In genomic region chr2:222982909-222983265, GRCh38 we compare ENCODE assay signal across 16 cellular contexts.
"Had no signal": no experiment of that assay in that cellular context is flagged by ENCODE, and none has a peak within 500 bp of the region (broad histone marks: within the 10 kb centered on the region; RNA-seq: fewer than 3 reads in every experiment).

No MANE protein-coding gene starts in this region.

- ATAC-seq: activated T-cell treated with anti-CD3 and anti-CD28 coated beads, Interleukin-2, amount 50 U/mL, for 4 hours; esophagus mucosa; left cardiac atrium; naive thymus-derived CD8-positive, alpha-beta T cell; stimulated activated effector memory CD8-positive, alpha-beta T cell treated with anti-CD3 and anti-CD28 coated beads, Interleukin-12 subunit alpha, Interleukin-12 subunit beta, amount 100 ng/mL, for 72 hours had no signal

- H3K9me3 Mint-ChIP-seq: stimulated activated effector memory CD8-positive, alpha-beta T cell treated with anti-CD3 and anti-CD28 coated beads, Interleukin-12 subunit alpha, Interleukin-12 subunit beta, amount 100 ng/mL, for 72 hours had no signal

- H3K36me3 ChIP-seq: neutrophil, thoracic aorta had no signal

- H3K36me3 Mint-ChIP-seq: stimulated activated effector memory CD8-positive, alpha-beta T cell treated with anti-CD3 and anti-CD28 coated beads, Interleukin-12 subunit alpha, Interleukin-12 subunit beta, amount 100 ng/mL, for 72 hours had no signal

- H3K9me3 ChIP-seq: neutrophil, thoracic aorta had no signal

- H3K4me3 Mint-ChIP-seq: activated CD4-positive, alpha-beta T cell treated with anti-CD3 and anti-CD28 coated beads, Interleukin-2, amount 10 ng/mL, durations not matched to agents 24 days and 14 days; activated naive CD4-positive, alpha-beta T cell treated with anti-CD3 and anti-CD28 coated beads for 36 hours; activated T-cell treated with anti-CD3 and anti-CD28 coated beads, Interleukin-2, amount 50 U/mL, for 4 hours; dendritic cell treated with granulocyte-macrophage colony-stimulating factor and Interleukin-4, amounts not matched to agents 40 ng/mL and 50 ng/mL, for 4 days; stimulated activated effector memory CD8-positive, alpha-beta T cell treated with anti-CD3 and anti-CD28 coated beads, Interleukin-12 subunit alpha, Interleukin-12 subunit beta, amount 100 ng/mL, for 72 hours had no signal

- H3K27ac ChIP-seq: parathyroid adenoma, thoracic aorta had no signal

- H3K4me3 ChIP-seq: thoracic aorta had no signal

- H3K27ac Mint-ChIP-seq: activated CD4-positive, alpha-beta T cell treated with anti-CD3 and anti-CD28 coated beads, Interleukin-2, amount 10 ng/mL, durations not matched to agents 24 days and 14 days; activated naive CD4-positive, alpha-beta T cell treated with anti-CD3 and anti-CD28 coated beads for 36 hours; dendritic cell treated with granulocyte-macrophage colony-stimulating factor and Interleukin-4, amounts not matched to agents 40 ng/mL and 50 ng/mL, for 4 days; naive thymus-derived CD8-positive, alpha-beta T cell; stimulated activated effector memory CD8-positive, alpha-beta T cell treated with anti-CD3 and anti-CD28 coated beads, Interleukin-12 subunit alpha, Interleukin-12 subunit beta, amount 100 ng/mL, for 72 hours had no signal

- H2AFZ ChIP-seq: parathyroid adenoma had no signal

- DNase-seq: activated CD4-positive, alpha-beta T cell treated with anti-CD3 and anti-CD28 coated beads, Interleukin-2, amount 10 ng/mL, durations not matched to agents 24 days and 14 days; activated CD8-positive, alpha-beta memory T cell treated with anti-CD3 and anti-CD28 coated beads, Interleukin-2, amount 50 U/mL, for 4 hours; activated naive CD4-positive, alpha-beta T cell treated with anti-CD3 and anti-CD28 coated beads for 36 hours; activated T-cell treated with anti-CD3 and anti-CD28 coated beads, Interleukin-2, amount 50 U/mL, for 4 hours; aorta; effector CD8-positive, alpha-beta T cell; left cardiac atrium; naive thymus-derived CD8-positive, alpha-beta T cell; stimulated activated CD4-positive, alpha-beta T cell treated with anti-CD3 and anti-CD28 coated beads, Interleukin-4, amount 100 ng/mL, for 24 hours; T-helper 9 cell had no signal

- H3K9ac ChIP-seq: parathyroid adenoma had no signal

- H3K4me1 ChIP-seq: parathyroid adenoma had no signal
